Comparison of ENCODE assay signal across 20 cellular contexts in the genomic region with DNA sequence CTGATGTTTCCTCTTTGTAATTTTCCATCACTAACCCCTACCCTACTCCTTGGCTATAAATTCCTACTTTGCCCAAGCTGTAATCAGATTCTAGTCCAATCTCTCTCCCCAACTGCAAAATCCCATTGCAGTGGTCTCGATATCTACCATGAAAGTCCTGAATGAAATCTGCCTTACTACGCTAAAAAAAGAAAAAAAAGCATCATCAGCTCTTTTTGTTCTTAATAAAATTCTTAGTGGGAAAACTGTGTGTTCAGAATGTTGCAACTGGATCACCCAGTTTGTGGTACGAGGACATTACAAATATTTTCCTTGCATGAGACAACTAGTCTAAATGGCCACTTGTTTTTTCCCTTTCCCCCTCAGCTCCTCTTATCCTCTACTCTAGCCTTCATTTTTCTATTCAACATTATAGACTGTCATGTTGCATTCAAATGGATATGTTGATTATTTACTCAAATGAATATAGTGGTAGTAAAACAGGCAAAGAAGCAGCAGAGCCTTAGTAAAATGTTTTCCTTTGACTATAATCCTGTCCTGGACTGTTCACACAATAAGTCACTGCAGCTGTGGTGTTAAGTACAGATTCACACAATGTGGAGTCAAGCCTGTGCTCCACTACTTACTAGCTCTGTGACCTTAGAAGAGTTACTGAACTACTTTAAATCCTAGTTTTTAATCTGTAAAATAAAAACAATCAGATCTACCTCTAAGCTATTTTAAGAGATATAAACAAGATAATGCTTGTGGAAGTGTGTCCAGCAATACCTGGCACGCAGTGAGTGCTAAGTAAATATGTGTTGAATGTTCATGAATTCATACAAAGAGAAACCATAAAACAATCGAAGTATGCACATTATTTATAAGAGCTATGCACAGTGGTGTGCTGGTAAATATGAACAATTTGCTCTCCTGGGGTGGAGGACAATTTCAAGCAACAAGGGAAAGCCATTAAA.
DNase-seq lines count a peak whose midpoint lies in the region; FAIRE-seq and TF ChIP-seq lines count a peak whose summit lies in the region.
"Had no signal": no experiment of that assay in that cellular context is flagged by ENCODE, and none has a peak within 500 bp of the region (broad histone marks: within the 10 kb centered on the region; RNA-seq: fewer than 3 reads in every experiment).

No MANE protein-coding gene starts in this region.

- no peaks in the 10 kb centered on the region for H3K36me3 ChIP-seq in left ventricle myocardium inferior
- H3K36me3 ChIP-seq: BLaER1 treated with 17β-estradiol and CSF1 and Interleukin-3, amounts not matched to agents 10 nM and 100 nM; lower lobe of right lung; sigmoid colon; thoracic aorta had no signal

- no peaks in the 10 kb centered on the region for H3K4me1 ChIP-seq in left ventricle myocardium inferior
- H3K4me1 ChIP-seq: BLaER1 treated with 17β-estradiol and CSF1 and Interleukin-3, amounts not matched to agents 10 nM and 100 nM; lower lobe of right lung had no signal

- no peak for FAIRE-seq in GM12892 (lab: Jason Lieb, UNC)

- no peak overlapping the region for H3K27ac ChIP-seq in left ventricle myocardium inferior (replicated peaks)
- H3K27ac ChIP-seq: BLaER1 treated with 17β-estradiol and CSF1 and Interleukin-3, amounts not matched to agents 10 nM and 100 nM; lower lobe of right lung; sigmoid colon; thoracic aorta had no signal

- H3K27me3 ChIP-seq in left ventricle myocardium inferior (ENCODE audit: low read depth) = no peaks in the 10 kb centered on the region
- H3K27me3 ChIP-seq: BLaER1 treated with 17β-estradiol and CSF1 and Interleukin-3, amounts not matched to agents 10 nM and 100 nM; sigmoid colon had no signal

- intact Hi-C loops in left ventricle myocardium inferior (cut with micrococcal nuclease) = no loop called here

- peak; percentile 14 for DNase-seq in COR-L47 (lab: John Stamatoyannopoulos, UW)
- DNase-seq in NCI-H1417 treated with DMSO at 0.1 percent for 48 hours (lab: John Stamatoyannopoulos, UW) = peak; percentile 68
- DNase-seq in NCI-H526 (lab: John Stamatoyannopoulos, UW) = peak; percentile 17 to 29
- DNase-seq in globus pallidus (ENCODE audit: low spot score) = peak; percentile 13
- DNase-seq in activated T-cell treated with anti-CD3 and anti-CD28 coated beads, Interleukin-2, amount 50 U/mL, for 1 hour = no peak
- DNase-seq in left ventricle myocardium inferior = no peak
- no peak for DNase-seq in GM12892 (ENCODE audit: insufficient read length)
- no peak for DNase-seq in activated naive CD4-positive, alpha-beta T cell treated with anti-CD3 and anti-CD28 coated beads, Interleukin-2, amount 50 U/mL, for 16 hours
- DNase-seq: activated CD4-positive, alpha-beta T cell treated with anti-CD3 and anti-CD28 coated beads, Interleukin-2, amount 50 U/mL, for 48 hours; activated CD8-positive, alpha-beta memory T cell treated with anti-CD3 and anti-CD28 coated beads, Interleukin-2, amount 50 U/mL, for 4 hours; glutamatergic neuron; Kasumi-1; lower lobe of right lung; NCI-H524; SHP77 treated with DMSO at 0.1 percent for 48 hours; sigmoid colon; stimulated activated naive CD8-positive, alpha-beta T cell treated with anti-CD3 and anti-CD28 coated beads, Interleukin-15, Interleukin-2, amounts not matched to agents 100 U/mL and 50 U/mL, for 24 hours had no signal

- TF ChIP-seq CTCF in left ventricle myocardium inferior (IDR thresholded peaks at IDR 0.05; ENCODE audit: borderline replicate concordance) = no peak

- no peaks in the 10 kb centered on the region for H3K9me3 ChIP-seq in left ventricle myocardium inferior (replicated peaks)
- H3K9me3 ChIP-seq: BLaER1 treated with 17β-estradiol and CSF1 and Interleukin-3, amounts not matched to agents 10 nM and 100 nM; lower lobe of right lung; sigmoid colon; thoracic aorta had no signal

- no peak overlapping the region for H3K4me3 ChIP-seq in left ventricle myocardium inferior
- H3K4me3 ChIP-seq: BLaER1 treated with 17β-estradiol and CSF1 and Interleukin-3, amounts not matched to agents 10 nM and 100 nM; GM23338; lower lobe of right lung; sigmoid colon; thoracic aorta had no signal

- no peak for TF ChIP-seq POLR2A in GM12892 (IDR thresholded peaks at IDR 0.05; ENCODE audit: low read depth, low read length)

Comparison
In these comparisons a context has a peak if more than half of its experiments do, and no peak if none do; other contexts are left out.
1. DNase-seq: peak in COR-L47 (single experiment), NCI-H1417 treated with DMSO at 0.1 percent for 48 hours (single experiment), NCI-H526 (2 of 2) and globus pallidus (single experiment); none in activated T-cell treated with anti-CD3 and anti-CD28 coated beads, Interleukin-2, amount 50 U/mL, for 1 hour (single experiment), left ventricle myocardium inferior (single experiment), GM12892 (single experiment) and activated naive CD4-positive, alpha-beta T cell treated with anti-CD3 and anti-CD28 coated beads, Interleukin-2, amount 50 U/mL, for 16 hours (single experiment).